In the genomic region with DNA sequence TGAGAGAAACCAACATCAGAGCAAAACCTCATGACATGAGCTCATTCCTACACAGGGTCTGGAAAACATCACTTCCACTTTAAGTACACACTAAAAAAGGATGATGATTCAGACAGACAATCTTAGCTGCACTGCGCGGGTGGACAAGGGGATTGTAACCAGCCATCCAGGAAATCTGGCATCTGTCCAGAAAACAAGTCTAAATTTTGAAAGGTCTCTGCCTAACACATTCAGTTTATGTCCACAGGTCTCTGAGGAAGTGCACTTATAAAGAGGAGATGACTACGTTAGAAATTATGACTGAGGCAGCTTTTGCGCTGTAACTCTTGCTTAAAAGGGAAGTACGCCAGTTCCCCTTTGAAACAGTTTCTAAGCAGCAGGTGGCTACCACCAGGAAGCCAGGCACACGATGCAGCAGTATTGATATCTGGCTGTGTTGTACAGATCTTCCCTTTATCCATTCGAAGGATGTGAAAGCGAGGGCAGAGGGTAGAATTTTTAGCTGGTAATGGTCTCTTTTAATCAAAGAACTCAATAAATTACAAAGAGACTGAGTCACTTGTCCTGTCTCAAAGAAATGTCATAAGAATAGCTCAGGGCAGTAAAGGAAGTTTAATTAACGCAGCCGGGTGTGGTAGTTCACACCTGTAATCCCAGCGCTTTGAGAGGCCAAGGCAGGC, we compare ENCODE assay signal across 8 cellular contexts.
DNase-seq lines count a peak whose midpoint lies in the region; ATAC-seq and TF ChIP-seq lines count a peak whose summit lies in the region.

No MANE protein-coding gene starts in this region.

- H3K27ac Mint-ChIP-seq in MCF 10A (ENCODE audit: low read depth, unreplicated experiment), result no peak overlapping the region

- no peaks in the 10 kb centered on the region for H3K27me3 Mint-ChIP-seq in MCF 10A (ENCODE audit: insufficient read depth, unreplicated experiment)

- no peaks in the 10 kb centered on the region for H3K36me3 Mint-ChIP-seq in MCF 10A (ENCODE audit: insufficient read depth, unreplicated experiment)

- H3K9me3 ChIP-seq in upper lobe of right lung, result no peaks in the 10 kb centered on the region

- no TSS peak for BruUV-seq in MCF 10A (replicated peaks; lab: Mats Ljungman, UMichigan)

- H3K4me1 ChIP-seq in upper lobe of right lung, result peaks cover 9% of the 10 kb centered on the region

- intact Hi-C loops in MCF 10A (cut with micrococcal nuclease), result loop anchor here (5.0 kb wide), 1 partner anchor 45 kb away; no protein-coding TSS in a partner anchor
- intact Hi-C loops in upper lobe of right lung (cut with DNase I), result no loop called here

- no peak overlapping the region for H3K4me3 Mint-ChIP-seq in MCF 10A (ENCODE audit: unreplicated experiment)

- no peak overlapping the region for H3K4me3 ChIP-seq in upper lobe of right lung

- DNase-seq in AG08396 (ENCODE audit: low spot score), result peak; percentile 44
- peak; percentile 34 for DNase-seq in GM13976 (ENCODE audit: low spot score)
- DNase-seq in NOMO-1 treated with dmso at 0.1 percent for 144 hours (lab: John Stamatoyannopoulos, UW; ENCODE audit: unreplicated experiment), result peak; percentile 97
- DNase-seq in MCF 10A (ENCODE audit: unreplicated experiment), result peak; percentile 93
- DNase-seq in lung microvascular endothelial cell (ENCODE audit: low read depth in 2 of 2), result peak; percentile 83 to 98
- no peak for DNase-seq in upper lobe of right lung
- no peak for DNase-seq in HEK293T (ENCODE audit: extremely low spot score)

- ATAC-seq in HG02981 (IDR thresholded peaks at IDR 0.05; ENCODE audit: unreplicated experiment), result peak; percentile 57
- peak; percentile 87 for ATAC-seq in upper lobe of right lung

- H3K27me3 ChIP-seq in upper lobe of right lung, result no peaks in the 10 kb centered on the region

- no peaks in the 10 kb centered on the region for H3K9me3 Mint-ChIP-seq in MCF 10A (ENCODE audit: unreplicated experiment)

- no peaks in the 10 kb centered on the region for H3K4me1 Mint-ChIP-seq in MCF 10A (ENCODE audit: insufficient read depth, unreplicated experiment)

- CTCF ChIA-PET in MCF 10A (lab: Yijun Ruan, JAX), result interaction anchor here (0.8 to 3.3 kb wide), 4 partner anchors 9 to 701 kb away, joined by 3 to 7 read pairs (median 4); no protein-coding TSS in a partner anchor
- CTCF ChIA-PET in HEK293T (lab: Yijun Ruan, JAX), result interaction anchor here (0.8 to 0.9 kb wide), 2 partner anchors 8 to 18 kb away, joined by 3 to 4 read pairs; no protein-coding TSS in a partner anchor

- no peaks in the 10 kb centered on the region for H3K36me3 ChIP-seq in upper lobe of right lung

- TF ChIP-seq CTCF in GM13976 (IDR thresholded peaks at IDR 0.05; ENCODE audit: borderline replicate concordance, control extremely low read depth, extremely low read depth, insufficient read depth, missing control alignments) (no peak), MCF 10A (IDR thresholded peaks at IDR 0.05; ENCODE audit: unreplicated experiment) (no peak), upper lobe of right lung (IDR thresholded peaks at IDR 0.05) (no peak)

- in situ Hi-C loops in GM13976 (cut with MboI; ENCODE audit: low sequenced_read_pairs, unreplicated experiment), result no loop called here

- POLR2A ChIA-PET in MCF 10A (lab: Yijun Ruan, JAX) (interaction anchor here (0.6 to 1.3 kb wide), 7 partner anchors 340 to 1187 kb away, joined by 3 to 4 read pairs (median 3); no protein-coding TSS in a partner anchor), HEK293T (lab: Yijun Ruan, JAX) (interaction anchor here (0.7 kb wide), 1 partner anchor 128 kb away, joined by 3 read pairs; the partner anchor contains the start of gene SETD4)

- H3K27ac ChIP-seq in upper lobe of right lung, result peak overlapping the region; percentile 49

TF ChIP-seq in HEK293T, 16 proteins besides CTCF, POLR2A, EP300 and RAD21:
- TF ChIP-seq CTBP1 (IDR thresholded peaks at IDR 0.05; ENCODE audit: borderline replicate concordance), result no peak
- TF ChIP-seq NFRKB (IDR thresholded peaks at IDR 0.05), result no peak
- TF ChIP-seq FOXM1 (IDR thresholded peaks at IDR 0.05; ENCODE audit: borderline replicate concordance), result no peak
- TF ChIP-seq L3MBTL2 (conservative IDR thresholded peaks at IDR 0.05), result no peak
- no peak for TF ChIP-seq SUZ12 (IDR thresholded peaks at IDR 0.05)

Comparison
In these comparisons a context has a peak if more than half of its experiments do, and no peak if none do; other contexts are left out.
1. DNase-seq: peak in AG08396 (single experiment), GM13976 (single experiment), NOMO-1 treated with dmso at 0.1 percent for 144 hours (single experiment), MCF 10A (single experiment) and lung microvascular endothelial cell (2 of 2); none in upper lobe of right lung (single experiment) and HEK293T (single experiment).